Comparison of ENCODE assay signal across 22 cellular contexts in the genomic region with DNA sequence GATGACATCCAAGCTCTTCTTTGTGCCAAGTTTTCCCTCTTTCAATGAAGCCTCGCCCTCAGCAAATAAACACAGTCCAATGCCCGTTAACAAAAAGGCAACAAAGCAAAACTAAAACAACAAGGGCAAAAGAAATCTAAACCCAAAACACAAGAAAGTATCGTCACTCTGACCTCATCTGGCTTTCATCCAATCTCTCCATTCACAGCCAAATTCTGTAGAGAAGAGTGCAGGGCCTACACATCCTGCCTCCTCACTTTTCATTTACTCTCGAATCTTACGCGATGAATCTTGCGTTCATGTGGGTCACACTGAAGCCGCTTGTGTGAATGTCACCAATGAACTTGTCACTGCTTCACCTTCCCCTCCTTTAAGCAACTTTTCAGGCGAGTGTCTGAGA. TPM values are rescaled to one million over a fixed set of nuclear protein-coding genes. Genes with fewer than 3 reads are reported as not detected.
DNase-seq lines count a peak whose midpoint lies in the region; ATAC-seq and TF ChIP-seq lines count a peak whose summit lies in the region.
"Had no signal": no experiment of that assay in that cellular context is flagged by ENCODE, and none has a peak within 500 bp of the region (broad histone marks: within the 10 kb centered on the region; RNA-seq: fewer than 3 reads in every experiment).

No MANE protein-coding gene starts in this region.

- peak; percentile 41 for DNase-seq in activated CD4-positive, alpha-beta T cell treated with anti-CD3 and anti-CD28 coated beads, Interleukin-2, amount 10 ng/mL, durations not matched to agents 24 days and 14 days
- no peak for DNase-seq in activated CD4-positive, alpha-beta T cell treated with anti-CD3 and anti-CD28 coated beads, Interleukin-2, amount 50 U/mL, for 1 hour
- DNase-seq in astrocyte of the hippocampus (ENCODE audit: low read depth, low spot score), result peak; percentile 79
- peak; percentile 17 for DNase-seq in fibroblast of villous mesenchyme (ENCODE audit: low read depth)
- no peak for DNase-seq in AG08395 (ENCODE audit: low spot score)
- no peak for DNase-seq in left ventricle myocardium superior
- DNase-seq in tibial artery, result no peak
- DNase-seq in T-helper 9 cell, result no peak
- DNase-seq: activated CD4-positive, CD25-positive, alpha-beta regulatory T cell treated with anti-CD3 and anti-CD28 coated beads, Interleukin-2, amount 50 U/mL, for 72 hours; activated effector memory CD4-positive, alpha-beta T cell treated with Interleukin-2 at 50 U/mL for 16 hours; adrenal gland; CD4-positive, CD25-positive, alpha-beta regulatory T cell; colonic mucosa; heart left ventricle; immature natural killer cell; NCI-H226; nephron progenitor cell; transverse colon had no signal

- intact Hi-C loops in activated CD4-positive, alpha-beta T cell treated with anti-CD3 and anti-CD28 coated beads, Interleukin-2, amount 10 ng/mL, durations not matched to agents 24 days and 14 days (cut with micrococcal nuclease), result no loop called here
- intact Hi-C loops in left ventricle myocardium superior (cut with micrococcal nuclease), result no loop called here
- intact Hi-C loops in tibial artery (cut with DNase I; ENCODE audit: low total_unique reads), result no loop called here

- H3K27ac Mint-ChIP-seq in activated CD4-positive, alpha-beta T cell treated with anti-CD3 and anti-CD28 coated beads, Interleukin-2, amount 10 ng/mL, durations not matched to agents 24 days and 14 days, result no peak overlapping the region
- H3K27ac Mint-ChIP-seq: CD4-positive, CD25-positive, alpha-beta regulatory T cell; immature natural killer cell; memory B cell; nephron progenitor cell; stimulated activated effector memory CD8-positive, alpha-beta T cell treated with anti-CD3 and anti-CD28 coated beads, Interleukin-12 subunit alpha, Interleukin-12 subunit beta, amount 100 ng/mL, for 72 hours; T-helper 2 cell treated with Interferon-gamma antibody and Interleukin-4, amounts not matched to agents 5 μg/mL and 100 μg/mL, for 36 hours had no signal

- no peaks in the 10 kb centered on the region for H3K4me1 Mint-ChIP-seq in activated CD4-positive, alpha-beta T cell treated with anti-CD3 and anti-CD28 coated beads, Interleukin-2, amount 10 ng/mL, durations not matched to agents 24 days and 14 days
- H3K4me1 Mint-ChIP-seq: CD4-positive, CD25-positive, alpha-beta regulatory T cell; immature natural killer cell; nephron progenitor cell; stimulated activated effector memory CD8-positive, alpha-beta T cell treated with anti-CD3 and anti-CD28 coated beads, Interleukin-12 subunit alpha, Interleukin-12 subunit beta, amount 100 ng/mL, for 72 hours had no signal

- peaks cover 0 to 3% (median 0%) of the 10 kb centered on the region in 4 donors for H3K4me1 ChIP-seq in tibial artery
- H3K4me1 ChIP-seq: adrenal gland, colonic mucosa had no signal

- H3K36me3 Mint-ChIP-seq in activated CD4-positive, alpha-beta T cell treated with anti-CD3 and anti-CD28 coated beads, Interleukin-2, amount 10 ng/mL, durations not matched to agents 24 days and 14 days (ENCODE audit: low read depth), result no peaks in the 10 kb centered on the region
- H3K36me3 Mint-ChIP-seq: CD4-positive, CD25-positive, alpha-beta regulatory T cell; immature natural killer cell; memory B cell; stimulated activated effector memory CD8-positive, alpha-beta T cell treated with anti-CD3 and anti-CD28 coated beads, Interleukin-12 subunit alpha, Interleukin-12 subunit beta, amount 100 ng/mL, for 72 hours had no signal

- H3K9me3 Mint-ChIP-seq in activated CD4-positive, alpha-beta T cell treated with anti-CD3 and anti-CD28 coated beads, Interleukin-2, amount 10 ng/mL, durations not matched to agents 24 days and 14 days, result no peaks in the 10 kb centered on the region
- H3K9me3 Mint-ChIP-seq: CD4-positive, CD25-positive, alpha-beta regulatory T cell; immature natural killer cell; memory B cell; stimulated activated effector memory CD8-positive, alpha-beta T cell treated with anti-CD3 and anti-CD28 coated beads, Interleukin-12 subunit alpha, Interleukin-12 subunit beta, amount 100 ng/mL, for 72 hours; T-helper 2 cell treated with Interferon-gamma antibody and Interleukin-4, amounts not matched to agents 5 μg/mL and 100 μg/mL, for 36 hours had no signal

- TF ChIP-seq CTCF in fibroblast of villous mesenchyme (IDR thresholded peaks at IDR 0.05; ENCODE audit: insufficient read depth, low read depth, low read length) (no peak), tibial artery (IDR thresholded peaks at IDR 0.05) (no peak)

- H3K4me3 ChIP-seq in fibroblast of villous mesenchyme (ENCODE audit: low read depth, low read length) (no peak overlapping the region), tibial artery (no peak overlapping the region)
- H3K4me3 ChIP-seq: adrenal gland, colonic mucosa, heart left ventricle, transverse colon had no signal

- no peaks in the 10 kb centered on the region for H3K36me3 ChIP-seq in tibial artery
- H3K36me3 ChIP-seq: adrenal gland, colonic mucosa, heart left ventricle, transverse colon had no signal

- H3K27me3 ChIP-seq in tibial artery, result no peaks in the 10 kb centered on the region
- H3K27me3 ChIP-seq: adrenal gland, colonic mucosa, heart left ventricle, transverse colon had no signal

- H3K27ac ChIP-seq in tibial artery, result no peak overlapping the region
- H3K27ac ChIP-seq: adrenal gland, colonic mucosa, heart left ventricle, transverse colon had no signal

- no peak for ATAC-seq in left ventricle myocardium superior
- ATAC-seq: heart left ventricle; stimulated activated effector memory CD8-positive, alpha-beta T cell treated with anti-CD3 and anti-CD28 coated beads, Interleukin-12 subunit alpha, Interleukin-12 subunit beta, amount 100 ng/mL, for 72 hours had no signal

- peaks cover 8% of the 10 kb centered on the region for H3K27me3 Mint-ChIP-seq in activated CD4-positive, alpha-beta T cell treated with anti-CD3 and anti-CD28 coated beads, Interleukin-2, amount 10 ng/mL, durations not matched to agents 24 days and 14 days

- no peak overlapping the region for H3K4me3 Mint-ChIP-seq in activated CD4-positive, alpha-beta T cell treated with anti-CD3 and anti-CD28 coated beads, Interleukin-2, amount 10 ng/mL, durations not matched to agents 24 days and 14 days
- H3K4me3 Mint-ChIP-seq: CD4-positive, CD25-positive, alpha-beta regulatory T cell; immature natural killer cell; memory B cell; nephron progenitor cell; stimulated activated effector memory CD8-positive, alpha-beta T cell treated with anti-CD3 and anti-CD28 coated beads, Interleukin-12 subunit alpha, Interleukin-12 subunit beta, amount 100 ng/mL, for 72 hours; T-helper 2 cell treated with Interferon-gamma antibody and Interleukin-4, amounts not matched to agents 5 μg/mL and 100 μg/mL, for 36 hours had no signal

- no peaks in the 10 kb centered on the region for H3K9me3 ChIP-seq in tibial artery
- H3K9me3 ChIP-seq: adrenal gland, colonic mucosa, heart left ventricle, transverse colon had no signal

RNA-seq across cellular contexts. Expression of gene AKR1E2, which starts 15.9 kb away (rescaled TPM):
- total RNA-seq in activated CD4-positive, alpha-beta T cell treated with anti-CD3 and anti-CD28 coated beads, Interleukin-2, amount 10 ng/mL, durations not matched to agents 24 days and 14 days, result 6.6 and 7.9 TPM in 2 replicates
- total RNA-seq in fibroblast of villous mesenchyme (7.7 and 9.1 TPM in 2 replicates), left ventricle myocardium superior (4.5 TPM)
- total RNA-seq: HT1080 had no signal

Comparison
In these comparisons a context has a peak if more than half of its experiments do, and no peak if none do; other contexts are left out.
1. DNase-seq: peak in activated CD4-positive, alpha-beta T cell treated with anti-CD3 and anti-CD28 coated beads, Interleukin-2, amount 10 ng/mL, durations not matched to agents 24 days and 14 days (single experiment), astrocyte of the hippocampus (single experiment) and fibroblast of villous mesenchyme (single experiment); none in activated CD4-positive, alpha-beta T cell treated with anti-CD3 and anti-CD28 coated beads, Interleukin-2, amount 50 U/mL, for 1 hour (single experiment), AG08395 (single experiment), left ventricle myocardium superior (single experiment), tibial artery (0 of 2) and T-helper 9 cell (single experiment).